8 cellular contexts compared by ENCODE assay signal in the genomic region with DNA sequence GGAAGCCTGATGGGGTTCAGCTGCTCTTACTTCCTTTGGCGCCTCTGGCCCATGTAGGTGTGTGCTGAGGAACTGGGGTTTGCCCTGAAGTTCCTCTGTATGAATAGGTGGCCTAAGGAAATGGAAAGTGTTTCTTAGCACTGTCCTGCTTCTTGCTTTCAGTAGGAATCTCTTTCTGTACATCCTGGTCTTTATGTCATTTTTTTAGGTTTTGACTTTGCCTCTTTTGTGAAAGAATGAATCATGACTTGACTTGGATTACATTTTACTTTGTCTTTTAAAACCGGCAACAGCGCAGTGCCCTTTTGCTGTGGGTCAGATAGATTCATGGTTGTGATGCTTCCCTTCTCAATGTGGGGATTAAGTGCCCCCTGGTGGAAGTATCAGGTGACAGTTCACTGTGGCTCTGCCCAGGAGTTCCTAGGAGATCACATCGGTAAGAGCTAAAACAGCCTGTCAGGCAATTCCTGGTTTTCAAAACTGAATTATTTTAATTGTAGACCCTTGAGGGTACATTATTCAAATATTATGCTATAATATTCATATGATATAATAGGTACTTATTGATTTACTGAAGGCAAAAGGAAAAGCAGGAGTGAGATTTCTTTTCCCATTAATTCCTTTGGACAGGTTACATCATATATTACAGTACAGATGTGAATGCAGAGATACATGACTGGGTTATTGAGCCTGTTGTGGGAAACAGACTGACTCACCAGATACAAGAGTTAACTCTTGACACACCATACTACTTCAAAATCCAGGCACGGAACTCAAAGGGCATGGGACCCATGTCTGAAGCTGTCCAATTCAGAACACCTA.
DNase-seq lines count a peak whose midpoint lies in the region; ATAC-seq, FAIRE-seq and TF ChIP-seq lines count a peak whose summit lies in the region.

No MANE protein-coding gene starts in this region.

- no TSS peak for BruUV-seq in PC-3 (replicated peaks; lab: Mats Ljungman, UMichigan)

- H3K4me1 ChIP-seq in HUES64 (ENCODE audit: insufficient read depth, low read length), result 0 out of 2 replicates have a peak, but pooled peaks cover 3% of the 10 kb centered on the region
- no peaks in the 10 kb centered on the region for H3K4me1 ChIP-seq in PC-3 (ENCODE audit: insufficient read depth, low read length)
- H3K4me1 ChIP-seq in pancreas, result no peaks in the 10 kb centered on the region

- no peak overlapping the region for H2AFZ ChIP-seq in PC-3 (ENCODE audit: low read length)

- intact Hi-C loops in PC-3 (cut with micrococcal nuclease) (loop anchor here (1.0 kb wide), 1 partner anchor 32 kb away; no protein-coding TSS in a partner anchor), pancreas (cut with DNase I) (no loop called here)

- H3K4me3 ChIP-seq in HUES64 (ENCODE audit: low read length) (no peak overlapping the region), PC-3 (ENCODE audit: low read length) (no peak overlapping the region), pancreas (no peak overlapping the region)

- no peak for FAIRE-seq in pancreas (lab: Jason Lieb, UNC)

- ATAC-seq in PC-3, result peak; percentile 71; the same call in 1 of the 2 replicates
- peak in 3 of 4 donors; percentile 90 to 94 (median 91) for ATAC-seq in pancreas
- ATAC-seq in GM18909 (IDR thresholded peaks at IDR 0.05; ENCODE audit: poor library complexity, unreplicated experiment), result no peak
- no peak for ATAC-seq in HG03457 (IDR thresholded peaks at IDR 0.05; ENCODE audit: unreplicated experiment)

- H3K9ac ChIP-seq in HUES64 (ENCODE audit: low read depth, low read length), result no peak overlapping the region
- H3K9ac ChIP-seq in PC-3 (ENCODE audit: low read length), result no peak overlapping the region

- no peaks in the 10 kb centered on the region for H3K79me2 ChIP-seq in PC-3 (ENCODE audit: low read length)

- no peaks in the 10 kb centered on the region for H3K9me3 ChIP-seq in HUES64 (ENCODE audit: insufficient read depth, low read depth, low read length)
- no peaks in the 10 kb centered on the region for H3K9me3 ChIP-seq in PC-3 (ENCODE audit: low read length)
- H3K9me3 ChIP-seq in pancreas, result no peaks in the 10 kb centered on the region

- H3K27ac ChIP-seq in HUES64 (ENCODE audit: low read depth, low read length) (0 out of 2 replicates have a peak overlapping the region, but pooled peaks have one; percentile 32), PC-3 (ENCODE audit: low read length) (no peak overlapping the region), pancreas (no peak overlapping the region)

- peak; percentile 55 for DNase-seq in ELR (ENCODE audit: low read depth)
- peak; percentile 63 for DNase-seq in PC-3
- peak; percentile 70 for DNase-seq in activated effector memory CD4-positive, alpha-beta T cell treated with anti-CD3 and anti-CD28 coated beads, Interleukin-2, amount 50 U/mL, for 16 hours
- peak; percentile 55 for DNase-seq in glomerular visceral epithelial cell (ENCODE audit: extremely low spot score)
- peak in 4 of 6 donors; percentile 11 to 46 (median 22) for DNase-seq in pancreas

- H3K27me3 ChIP-seq in HUES64 (ENCODE audit: insufficient read depth, low read length), result no peaks in the 10 kb centered on the region
- H3K27me3 ChIP-seq in PC-3 (ENCODE audit: low read length), result no peaks in the 10 kb centered on the region
- H3K27me3 ChIP-seq in pancreas, result no peaks in the 10 kb centered on the region

- H3K4me2 ChIP-seq in PC-3 (ENCODE audit: low read length), result no peak overlapping the region

- 60% methylated on average over 5 of the region's 5 CpGs for WGBS in HUES64
- WGBS in pancreas, 2 donors, result 38 to 45% methylated on average over 5 of the region's 5 CpGs

- no peaks in the 10 kb centered on the region for H3F3A ChIP-seq in PC-3 (ENCODE audit: low read length, unreplicated experiment)

- H3K36me3 ChIP-seq in HUES64 (ENCODE audit: insufficient read depth, low read length) (peaks cover 54% of the 10 kb centered on the region), PC-3 (ENCODE audit: low read depth, low read length) (no peaks in the 10 kb centered on the region), pancreas (peaks cover 0 to 9% (median 0%) of the 10 kb centered on the region in 3 donors)

- H4K20me1 ChIP-seq in PC-3 (ENCODE audit: low read length), result no peaks in the 10 kb centered on the region

- H3K9me2 ChIP-seq in PC-3 (replicated peaks; ENCODE audit: low read length), result no peaks in the 10 kb centered on the region

- CTCF ChIA-PET in PC-3 (lab: Charles Lee), result interaction anchor here (0.6 to 1.5 kb wide), 2 partner anchors 32 to 1162 kb away, joined by 3 read pairs; no protein-coding TSS in a partner anchor

- POLR2A ChIA-PET in PC-3 (lab: Charles Lee; ENCODE audit: unreplicated experiment), result interaction anchor here (0.6 kb wide), 1 partner anchor 66 kb away, joined by 4 read pairs; no protein-coding TSS in a partner anchor

- TF ChIP-seq CTCF in PC-3 (conservative IDR thresholded peaks at IDR 0.05; ENCODE audit: low read depth, low read length), result peak; percentile 75
- peak; percentile 24 to 68 (median 62) for TF ChIP-seq CTCF in pancreas (IDR thresholded peaks at IDR 0.05)

Comparison
In these comparisons a context has a peak if more than half of its experiments do, and no peak if none do; other contexts are left out.
1. ATAC-seq: peak in PC-3 (single experiment) and pancreas (3 of 4); none in GM18909 (single experiment) and HG03457 (single experiment).
2. Peak in every context shown above with its lines, with median percentiles within 50 percentile points of each other: DNase-seq.